ENCODE assay signal across 24 cellular contexts in genomic region chr9:137382444-137382727, GRCh38. TPM values are rescaled to one million over a fixed set of nuclear protein-coding genes. Genes with fewer than 3 reads are reported as not detected.
A peak's percentile ranks its signal among the peaks of the same experiment; 100 is the strongest.
DNase-seq lines count a peak whose midpoint lies in the region; ATAC-seq and TF ChIP-seq lines count a peak whose summit lies in the region.
"Had no signal": no experiment of that assay in that cellular context is flagged by ENCODE, and none has a peak within 500 bp of the region (broad histone marks: within the 10 kb centered on the region; RNA-seq: fewer than 3 reads in every experiment).

No MANE protein-coding gene starts in this region.

- H3K9ac ChIP-seq in H9 (ENCODE audit: extremely low read depth, insufficient read length, low read length) (no peak overlapping the region), neural progenitor cell (no peak overlapping the region)
- H3K9ac ChIP-seq: GM23248 had no signal

- no peaks in the 10 kb centered on the region for H3K27me3 Mint-ChIP-seq in activated CD4-positive, alpha-beta T cell treated with anti-CD3 and anti-CD28 coated beads for 36 hours
- no peaks in the 10 kb centered on the region for H3K27me3 Mint-ChIP-seq in activated CD4-positive, alpha-beta T cell treated with anti-CD3 and anti-CD28 coated beads, Interleukin-2, amount 10 ng/mL, durations not matched to agents 7 days and 5 days
- H3K27me3 Mint-ChIP-seq in H9 (ENCODE audit: low read depth) (peaks cover 12% of the 10 kb centered on the region), neural progenitor cell (ENCODE audit: insufficient read depth, low read depth) (peaks cover 2% of the 10 kb centered on the region), natural killer cell (ENCODE audit: low read depth in 2 of 2) (no peaks in the 10 kb centered on the region)

- H3T11ph ChIP-seq in H9 (ENCODE audit: low read length), result no peak overlapping the region

- POLR2A ChIA-PET in activated CD4-positive, alpha-beta T cell treated with anti-CD3 and anti-CD28 coated beads for 36 hours (lab: Charles Lee), result no interaction called here
- POLR2A ChIA-PET in activated CD4-positive, alpha-beta T cell treated with anti-CD3 and anti-CD28 coated beads, Interleukin-2, amount 10 ng/mL, durations not matched to agents 7 days and 5 days (lab: Charles Lee), result no interaction called here

- no peak overlapping the region; the same call in 1 of the 2 replicates for H3K14ac ChIP-seq in H9 (ENCODE audit: insufficient read depth, low read length)

- H3K56ac ChIP-seq in H9 (ENCODE audit: insufficient read length, low read depth, low read length), result no peak overlapping the region

- DNase-seq in activated CD4-positive, alpha-beta T cell treated with anti-CD3 and anti-CD28 coated beads for 36 hours, result peak; percentile 3
- no peak for DNase-seq in activated CD4-positive, alpha-beta T cell treated with anti-CD3 and anti-CD28 coated beads, Interleukin-2, amount 10 ng/mL, durations not matched to agents 7 days and 5 days
- DNase-seq in H9, result no peak
- no peak for DNase-seq in left colon
- DNase-seq in neural progenitor cell (ENCODE audit: low spot score), result no peak
- DNase-seq in natural killer cell, result no peak
- DNase-seq in activated naive CD4-positive, alpha-beta T cell treated with Interleukin-2 at 50 U/mL for 16 hours, result no peak
- DNase-seq: ACHN; C1 segment of cervical spinal cord; CD8-positive, alpha-beta T cell; DND-41; GM23248; HCEC 1CT; KG1; NCI-H1092 treated with DMSO at 0.1 percent for 48 hours; NCI-H2029 treated with DMSO at 0.1 percent for 48 hours; NCI-H2171 treated with DMSO at 0.1 percent for 48 hours; NCI-H526; OCI-M1 had no signal

- H3K27ac Mint-ChIP-seq in activated CD4-positive, alpha-beta T cell treated with anti-CD3 and anti-CD28 coated beads for 36 hours, result no peak overlapping the region
- no peak overlapping the region for H3K27ac Mint-ChIP-seq in activated CD4-positive, alpha-beta T cell treated with anti-CD3 and anti-CD28 coated beads, Interleukin-2, amount 10 ng/mL, durations not matched to agents 7 days and 5 days
- H3K27ac Mint-ChIP-seq in H9 (peak overlapping the region; percentile 19 to 86 (median 44); a peak in 3 of 7 replicates), neural progenitor cell (peak overlapping the region; percentile 57), natural killer cell (no peak overlapping the region)
- H3K27ac Mint-ChIP-seq: CD8-positive, alpha-beta T cell had no signal

- no peaks in the 10 kb centered on the region; the same call in 1 of the 2 replicates for H3K4me1 ChIP-seq in H9 (ENCODE audit: insufficient read depth, low read length)
- H3K4me1 ChIP-seq in neural progenitor cell, result no peaks in the 10 kb centered on the region

- no peak overlapping the region for H2AK5ac ChIP-seq in H9 (ENCODE audit: insufficient read length, low read length)

- H2BK20ac ChIP-seq in H9 (ENCODE audit: low read depth, low read length, poor library complexity, severe bottlenecking), result no peak overlapping the region

- H3K18ac ChIP-seq in H9 (ENCODE audit: insufficient read length, low read depth, low read length), result no peak overlapping the region

- no peak overlapping the region for H2BK120ac ChIP-seq in H9 (ENCODE audit: low read depth, low read length, poor library complexity, severe bottlenecking)

- no peaks in the 10 kb centered on the region for H3K23me2 ChIP-seq in H9 (ENCODE audit: insufficient read length, low read depth, low read length, poor library complexity, severe bottlenecking)

- H3K27ac ChIP-seq in H9 (ENCODE audit: insufficient read length, low read depth, low read length) (no peak overlapping the region), neural progenitor cell (no peak overlapping the region)
- H3K27ac ChIP-seq: 22Rv1, GM23248, HL-60 had no signal

- H2BK12ac ChIP-seq in H9 (ENCODE audit: insufficient read length, low read depth, low read length), result no peak overlapping the region

- H3K4me1 Mint-ChIP-seq in activated CD4-positive, alpha-beta T cell treated with anti-CD3 and anti-CD28 coated beads for 36 hours, result peaks cover 7% of the 10 kb centered on the region
- peaks cover 11% of the 10 kb centered on the region for H3K4me1 Mint-ChIP-seq in activated CD4-positive, alpha-beta T cell treated with anti-CD3 and anti-CD28 coated beads, Interleukin-2, amount 10 ng/mL, durations not matched to agents 7 days and 5 days
- H3K4me1 Mint-ChIP-seq in H9 (peaks cover 3% of the 10 kb centered on the region in 2 experiments; a peak in 3 of 4 replicates), neural progenitor cell (peaks cover 14% of the 10 kb centered on the region), natural killer cell (peaks cover 0 to 10% of the 10 kb centered on the region in 2 donors)

- intact Hi-C loops in activated CD4-positive, alpha-beta T cell treated with anti-CD3 and anti-CD28 coated beads for 36 hours (cut with DNase I, micrococcal nuclease), result no loop called here
- intact Hi-C loops in left colon (cut with DNase I, micrococcal nuclease) (no loop called here), natural killer cell (cut with micrococcal nuclease) (no loop called here)

- H3K4me3 ChIP-seq in neural progenitor cell, result no peak overlapping the region
- H3K4me3 ChIP-seq: GM12878, GM23248 had no signal

- CTCF ChIA-PET in activated CD4-positive, alpha-beta T cell treated with anti-CD3 and anti-CD28 coated beads for 36 hours (lab: Charles Lee), result no interaction called here
- CTCF ChIA-PET in activated CD4-positive, alpha-beta T cell treated with anti-CD3 and anti-CD28 coated beads, Interleukin-2, amount 10 ng/mL, durations not matched to agents 7 days and 5 days (lab: Charles Lee), result no interaction called here

- H4K20me1 ChIP-seq in H9 (ENCODE audit: control insufficient read depth, insufficient read depth, insufficient read length) (no peaks in the 10 kb centered on the region), neural progenitor cell (ENCODE audit: low read depth) (no peaks in the 10 kb centered on the region)

- H3K23ac ChIP-seq in H9 (ENCODE audit: insufficient read length, low read depth, low read length), result no peak overlapping the region

- no peaks in the 10 kb centered on the region for H3F3A ChIP-seq in neural progenitor cell (ENCODE audit: low read depth)

- no peak overlapping the region for H2BK5ac ChIP-seq in H9 (ENCODE audit: insufficient read length, low read length)

- no peaks in the 10 kb centered on the region for H3K79me2 ChIP-seq in H9 (ENCODE audit: insufficient read depth, low read length)
- no peaks in the 10 kb centered on the region for H3K79me2 ChIP-seq in neural progenitor cell (ENCODE audit: low read depth)

- no peak for TF ChIP-seq CTCF in H9 (conservative IDR thresholded peaks at IDR 0.05)
- no peak for TF ChIP-seq CTCF in neural progenitor cell (IDR thresholded peaks at IDR 0.05)
- no peak for TF ChIP-seq CTCF in natural killer cell (IDR thresholded peaks at IDR 0.05)

- no peak overlapping the region for H3K4ac ChIP-seq in H9 (ENCODE audit: low read depth, low read length)

- no peaks in the 10 kb centered on the region for H3K79me1 ChIP-seq in H9 (ENCODE audit: insufficient read depth, low read depth, low read length, poor library complexity, severe bottlenecking)

- H2AFZ ChIP-seq in H9 (ENCODE audit: low read length) (no peak overlapping the region), neural progenitor cell (replicated peaks) (no peak overlapping the region)
- H2AFZ ChIP-seq: GM23248 had no signal

- H4K8ac ChIP-seq in H9 (replicated peaks; ENCODE audit: insufficient read length, low read depth, low read length), result no peak overlapping the region

- no peak overlapping the region for H4K5ac ChIP-seq in H9 (ENCODE audit: insufficient read length, low read depth, low read length)

- H3K36me3 Mint-ChIP-seq in activated CD4-positive, alpha-beta T cell treated with anti-CD3 and anti-CD28 coated beads for 36 hours (ENCODE audit: low read depth), result no peaks in the 10 kb centered on the region
- H3K36me3 Mint-ChIP-seq in activated CD4-positive, alpha-beta T cell treated with anti-CD3 and anti-CD28 coated beads, Interleukin-2, amount 10 ng/mL, durations not matched to agents 7 days and 5 days (ENCODE audit: low read depth), result no peaks in the 10 kb centered on the region
- H3K36me3 Mint-ChIP-seq in H9 (ENCODE audit: insufficient read depth in 1 of 3, low read depth in 3 of 3), result peaks cover 0 to 6% (median 0%) of the 10 kb centered on the region in 3 experiments; a peak in 1 of 7 replicates
- H3K36me3 Mint-ChIP-seq in neural progenitor cell, result peaks cover 5% of the 10 kb centered on the region
- no peaks in the 10 kb centered on the region for H3K36me3 Mint-ChIP-seq in natural killer cell
- H3K36me3 Mint-ChIP-seq: CD8-positive, alpha-beta T cell had no signal

- no peak overlapping the region for H3K4me3 Mint-ChIP-seq in activated CD4-positive, alpha-beta T cell treated with anti-CD3 and anti-CD28 coated beads for 36 hours
- H3K4me3 Mint-ChIP-seq in activated CD4-positive, alpha-beta T cell treated with anti-CD3 and anti-CD28 coated beads, Interleukin-2, amount 10 ng/mL, durations not matched to agents 7 days and 5 days, result no peak overlapping the region
- no peak overlapping the region for H3K4me3 Mint-ChIP-seq in H9
- H3K4me3 Mint-ChIP-seq in neural progenitor cell, result no peak overlapping the region
- H3K4me3 Mint-ChIP-seq in natural killer cell, result no peak overlapping the region
- H3K4me3 Mint-ChIP-seq: CD8-positive, alpha-beta T cell had no signal

- no peak overlapping the region for H4K91ac ChIP-seq in H9 (ENCODE audit: insufficient read length, low read depth, low read length)

- H3K9me3 ChIP-seq in H9 (ENCODE audit: control insufficient read depth, low read depth, low read length), result no peaks in the 10 kb centered on the region
- no peaks in the 10 kb centered on the region for H3K9me3 ChIP-seq in neural progenitor cell (ENCODE audit: low read depth)

- H3K9me3 Mint-ChIP-seq in activated CD4-positive, alpha-beta T cell treated with anti-CD3 and anti-CD28 coated beads for 36 hours (ENCODE audit: low read depth), result no peaks in the 10 kb centered on the region
- H3K9me3 Mint-ChIP-seq in activated CD4-positive, alpha-beta T cell treated with anti-CD3 and anti-CD28 coated beads, Interleukin-2, amount 10 ng/mL, durations not matched to agents 7 days and 5 days, result no peaks in the 10 kb centered on the region
- peaks cover 0 to 11% of the 10 kb centered on the region in 2 experiments; a peak in 1 of 5 replicates for H3K9me3 Mint-ChIP-seq in H9
- peaks cover 5% of the 10 kb centered on the region for H3K9me3 Mint-ChIP-seq in neural progenitor cell
- H3K9me3 Mint-ChIP-seq in natural killer cell, result no peaks in the 10 kb centered on the region
- H3K9me3 Mint-ChIP-seq: CD8-positive, alpha-beta T cell had no signal

- H3K27me3 ChIP-seq in H9 (ENCODE audit: insufficient read depth, low read length) (no peaks in the 10 kb centered on the region), neural progenitor cell (no peaks in the 10 kb centered on the region)

- no peak for ATAC-seq in activated CD4-positive, alpha-beta T cell treated with anti-CD3 and anti-CD28 coated beads for 36 hours
- ATAC-seq in left colon, result peak; percentile 5
- no peak for ATAC-seq in GM21381 (IDR thresholded peaks at IDR 0.05; ENCODE audit: unreplicated experiment)
- no peak for ATAC-seq in natural killer cell
- ATAC-seq: CD8-positive, alpha-beta T cell; GM12878 had no signal

- no peak overlapping the region for H3K4me2 ChIP-seq in H9 (ENCODE audit: insufficient read depth, insufficient read length, low read length)
- H3K4me2 ChIP-seq in neural progenitor cell, result no peak overlapping the region

- no peaks in the 10 kb centered on the region for H3K36me3 ChIP-seq in neural progenitor cell

- no peak overlapping the region for H2BK15ac ChIP-seq in H9 (ENCODE audit: low read depth, low read length)

- WGBS in H9 (ENCODE audit: extremely low coverage, insufficient read length, low lambda C conversion rate), result no CpG with 5 or more reads among the region's 9 CpGs

RNA-seq across cellular contexts. Expression of gene EXD3, which starts 40.6 kb away (rescaled TPM):
- total RNA-seq in activated CD4-positive, alpha-beta T cell treated with anti-CD3 and anti-CD28 coated beads for 36 hours, result 1 to 10 TPM; 6.7 to 7.1 TPM
- 10 to 100 TPM; 10.3 to 13.2 TPM for total RNA-seq in activated CD4-positive, alpha-beta T cell treated with anti-CD3 and anti-CD28 coated beads, Interleukin-2, amount 10 ng/mL, durations not matched to agents 7 days and 5 days
- total RNA-seq in H9 (2021) (13.5 and 15.3 TPM in 2 replicates), left colon (10 to 100 TPM; 44.1 to 57.3 TPM), neural progenitor cell (ENCODE audit: low replicate concordance) (4.7 and 25.1 TPM in 2 replicates), natural killer cell (10 to 100 TPM; 28.0 to 35.3 (median 29.6) TPM)

RNA-seq across cellular contexts. Expression of gene NOXA1, which starts 40.8 kb away (rescaled TPM):
- total RNA-seq in activated CD4-positive, alpha-beta T cell treated with anti-CD3 and anti-CD28 coated beads for 36 hours, result 1 to 10 TPM in 1 of 2 experiments, under 1 TPM in 1; 0.97 to 1.7 TPM
- total RNA-seq in activated CD4-positive, alpha-beta T cell treated with anti-CD3 and anti-CD28 coated beads, Interleukin-2, amount 10 ng/mL, durations not matched to agents 7 days and 5 days, result 1 to 10 TPM in 1 of 2 experiments, under 1 TPM in 1; 0.46 to 1.1 TPM
- total RNA-seq in H9 (2021) (1.8 and 2.0 TPM in 2 replicates), left colon (10 to 100 TPM; 33.3 to 42.6 TPM), neural progenitor cell (ENCODE audit: low replicate concordance) (0.39 and 0.65 TPM in 2 replicates), natural killer cell (1 to 10 TPM; 4.7 to 10.0 (median 7.7) TPM)
- total RNA-seq: GM12878, RPMI7951 had no signal

RNA-seq across cellular contexts. Expression of gene ENTPD8, which starts 58.8 kb away (rescaled TPM):
- total RNA-seq in activated CD4-positive, alpha-beta T cell treated with anti-CD3 and anti-CD28 coated beads for 36 hours, result not detected
- not detected for total RNA-seq in activated CD4-positive, alpha-beta T cell treated with anti-CD3 and anti-CD28 coated beads, Interleukin-2, amount 10 ng/mL, durations not matched to agents 7 days and 5 days
- total RNA-seq in H9 (2021) (0.77 and 0.90 TPM in 2 replicates), left colon (100 to 1,000 TPM; 108 to 120 TPM), neural progenitor cell (ENCODE audit: low replicate concordance) (not detected in 2 replicates), natural killer cell (not detected)
- total RNA-seq: CD8-positive, alpha-beta T cell; GM12878; GM23248; RPMI7951 had no signal

Comparison
In these comparisons a context has a peak if more than half of its experiments do, and no peak if none do; other contexts are left out.
1. H3K27ac Mint-ChIP-seq: peak in H9 (3 of 3) and neural progenitor cell (single experiment); none in activated CD4-positive, alpha-beta T cell treated with anti-CD3 and anti-CD28 coated beads for 36 hours (single experiment), activated CD4-positive, alpha-beta T cell treated with anti-CD3 and anti-CD28 coated beads, Interleukin-2, amount 10 ng/mL, durations not matched to agents 7 days and 5 days (single experiment) and natural killer cell (0 of 2).
2. RNA of gene ENTPD8, which starts 58.8 kb away (total RNA-seq): 108 to 120 TPM in left colon; 0.77 to 0.90 TPM in H9, not detected in activated CD4-positive, alpha-beta T cell treated with anti-CD3 and anti-CD28 coated beads for 36 hours, not detected in activated CD4-positive, alpha-beta T cell treated with anti-CD3 and anti-CD28 coated beads, Interleukin-2, amount 10 ng/mL, durations not matched to agents 7 days and 5 days, not detected in neural progenitor cell and not detected in natural killer cell; every median in the first group is over 10 times any median in the second.